In genomic region chr5:71841107-71841506, GRCh38 we compare ENCODE assay signal across 29 cellular contexts.
"Had no signal": no experiment of that assay in that cellular context is flagged by ENCODE, and none has a peak within 500 bp of the region (broad histone marks: within the 10 kb centered on the region; RNA-seq: fewer than 3 reads in every experiment).

No MANE protein-coding gene starts in this region.

- H3K9me3 Mint-ChIP-seq: stimulated activated effector memory CD8-positive, alpha-beta T cell treated with anti-CD3 and anti-CD28 coated beads, Interleukin-12 subunit alpha, Interleukin-12 subunit beta, amount 100 ng/mL, for 72 hours; stimulated activated memory B cell treated with anti-CD40 and anti-IgM and Interleukin-4, amounts not matched to agents 10 μg/mL and 1 μg/mL and 100 μg/mL, for 72 hours; stimulated activated naive B cell treated with anti-CD40 and anti-IgM and Interleukin-4, amounts not matched to agents 10 μg/mL and 1 μg/mL and 100 μg/mL, for 72 hours; stimulated activated naive CD8-positive, alpha-beta T cell treated with anti-CD3 and anti-CD28 coated beads, Interleukin-15, amount 100 ng/mL, for 72 hours; stimulated activated naive CD8-positive, alpha-beta T cell treated with anti-CD3 and anti-CD28 coated beads, Interleukin-15, Interleukin-2, amounts not matched to agents 100 ng/mL and 50 ng/mL, for 24 hours had no signal

- H3K27ac ChIP-seq: stomach, suprapubic skin, testis, thoracic aorta, thyroid gland, tibial artery, tibial nerve, transverse colon, upper lobe of left lung, upper lobe of right lung, uterus, vagina had no signal

- H3K4me1 ChIP-seq: stomach, suprapubic skin, thyroid gland, tibial artery, tibial nerve, transverse colon, upper lobe of left lung, upper lobe of right lung, uterus, vagina had no signal

- H3K4me3 Mint-ChIP-seq: stimulated activated effector memory CD8-positive, alpha-beta T cell treated with anti-CD3 and anti-CD28 coated beads, Interleukin-12 subunit alpha, Interleukin-12 subunit beta, amount 100 ng/mL, for 72 hours; stimulated activated memory B cell treated with anti-CD40 and anti-IgM and Interleukin-4, amounts not matched to agents 10 μg/mL and 1 μg/mL and 100 μg/mL, for 72 hours; stimulated activated naive B cell treated with anti-CD40 and anti-IgM and Interleukin-4, amounts not matched to agents 10 μg/mL and 1 μg/mL and 100 μg/mL, for 72 hours; stimulated activated naive CD8-positive, alpha-beta T cell treated with anti-CD3 and anti-CD28 coated beads, Interleukin-15, amount 100 ng/mL, for 72 hours; stimulated activated naive CD8-positive, alpha-beta T cell treated with anti-CD3 and anti-CD28 coated beads, Interleukin-15, Interleukin-2, amounts not matched to agents 100 ng/mL and 50 ng/mL, for 24 hours; type B pancreatic cell had no signal

- H3K36me3 ChIP-seq: stomach, suprapubic skin, thoracic aorta, thyroid gland, tibial artery, tibial nerve, transverse colon, upper lobe of left lung, upper lobe of right lung, uterus, vagina had no signal

- DNase-seq: stimulated activated CD4-positive, alpha-beta T cell treated with anti-CD3 and anti-CD28 coated beads, Interleukin-2, amount 100 ng/mL, for 48 hours; stimulated activated CD4-positive, alpha-beta T cell treated with anti-CD3 and anti-CD28 coated beads, Interleukin-4, amount 100 ng/mL, for 1 hour; stimulated activated CD4-positive, alpha-beta T cell treated with anti-CD3 and anti-CD28 coated beads, Interleukin-4, amount 100 ng/mL, for 24 hours; stimulated activated CD4-positive, alpha-beta T cell treated with anti-CD3 and anti-CD28 coated beads, Interleukin-4, amount 100 ng/mL, for 4 hours; stimulated activated CD8-positive, alpha-beta memory T cell treated with anti-CD3 and anti-CD28 coated beads, Interleukin-4, amount 100 ng/mL, for 48 hours; stimulated activated naive B cell treated with anti-CD40 and anti-IgM and Interleukin-4, amounts not matched to agents 10 μg/mL and 1 μg/mL and 100 μg/mL, for 72 hours; stimulated activated naive CD4-positive, alpha-beta T cell; stimulated activated naive CD4-positive, alpha-beta T cell treated with Interleukin-2 at 50 U/mL for 16 hours; stimulated activated naive CD8-positive, alpha-beta T cell treated with anti-CD3 and anti-CD28 coated beads, Interleukin-15, amount 100 ng/mL, for 72 hours; stimulated activated naive CD8-positive, alpha-beta T cell treated with anti-CD3 and anti-CD28 coated beads, Interleukin-15, Interleukin-2, amounts not matched to agents 100 U/mL and 50 U/mL, for 24 hours; stomach; substantia nigra; testis; thyroid gland; tibial artery; transverse colon; trophoblast cell; upper lobe of left lung; upper lobe of right lung; uterus had no signal

- H3K9me3 ChIP-seq: suprapubic skin, testis, thyroid gland, transverse colon, upper lobe of right lung, uterus, vagina had no signal

- FAIRE-seq: urothelium cell line had no signal

- H3K27ac Mint-ChIP-seq: stimulated activated effector memory CD8-positive, alpha-beta T cell treated with anti-CD3 and anti-CD28 coated beads, Interleukin-12 subunit alpha, Interleukin-12 subunit beta, amount 100 ng/mL, for 72 hours; stimulated activated memory B cell treated with anti-CD40 and anti-IgM and Interleukin-4, amounts not matched to agents 10 μg/mL and 1 μg/mL and 100 μg/mL, for 72 hours; stimulated activated naive B cell treated with anti-CD40 and anti-IgM and Interleukin-4, amounts not matched to agents 10 μg/mL and 1 μg/mL and 100 μg/mL, for 72 hours; stimulated activated naive CD8-positive, alpha-beta T cell treated with anti-CD3 and anti-CD28 coated beads, Interleukin-15, amount 100 ng/mL, for 72 hours; stimulated activated naive CD8-positive, alpha-beta T cell treated with anti-CD3 and anti-CD28 coated beads, Interleukin-15, Interleukin-2, amounts not matched to agents 100 ng/mL and 50 ng/mL, for 24 hours; type B pancreatic cell had no signal

- H3K27me3 ChIP-seq: stomach, suprapubic skin, testis, thyroid gland, tibial artery, tibial nerve, transverse colon, upper lobe of left lung, upper lobe of right lung, uterus, vagina had no signal

- H3K4me3 ChIP-seq: stomach, suprapubic skin, testis, thoracic aorta, thyroid gland, tibial artery, tibial nerve, transverse colon, upper lobe of left lung, upper lobe of right lung, uterus, vagina had no signal

- H3K27me3 Mint-ChIP-seq: stimulated activated memory B cell treated with anti-CD40 and anti-IgM and Interleukin-4, amounts not matched to agents 10 μg/mL and 1 μg/mL and 100 μg/mL, for 72 hours; stimulated activated naive CD8-positive, alpha-beta T cell treated with anti-CD3 and anti-CD28 coated beads, Interleukin-15, amount 100 ng/mL, for 72 hours; type B pancreatic cell had no signal

- H3K36me3 Mint-ChIP-seq: stimulated activated effector memory CD8-positive, alpha-beta T cell treated with anti-CD3 and anti-CD28 coated beads, Interleukin-12 subunit alpha, Interleukin-12 subunit beta, amount 100 ng/mL, for 72 hours; stimulated activated memory B cell treated with anti-CD40 and anti-IgM and Interleukin-4, amounts not matched to agents 10 μg/mL and 1 μg/mL and 100 μg/mL, for 72 hours; stimulated activated naive B cell treated with anti-CD40 and anti-IgM and Interleukin-4, amounts not matched to agents 10 μg/mL and 1 μg/mL and 100 μg/mL, for 72 hours; type B pancreatic cell had no signal

- H3K4me1 Mint-ChIP-seq: stimulated activated effector memory CD8-positive, alpha-beta T cell treated with anti-CD3 and anti-CD28 coated beads, Interleukin-12 subunit alpha, Interleukin-12 subunit beta, amount 100 ng/mL, for 72 hours; stimulated activated memory B cell treated with anti-CD40 and anti-IgM and Interleukin-4, amounts not matched to agents 10 μg/mL and 1 μg/mL and 100 μg/mL, for 72 hours; stimulated activated naive B cell treated with anti-CD40 and anti-IgM and Interleukin-4, amounts not matched to agents 10 μg/mL and 1 μg/mL and 100 μg/mL, for 72 hours; stimulated activated naive CD8-positive, alpha-beta T cell treated with anti-CD3 and anti-CD28 coated beads, Interleukin-15, amount 100 ng/mL, for 72 hours had no signal
